Comparison of ENCODE assay signal across 8 cellular contexts in the genomic region with DNA sequence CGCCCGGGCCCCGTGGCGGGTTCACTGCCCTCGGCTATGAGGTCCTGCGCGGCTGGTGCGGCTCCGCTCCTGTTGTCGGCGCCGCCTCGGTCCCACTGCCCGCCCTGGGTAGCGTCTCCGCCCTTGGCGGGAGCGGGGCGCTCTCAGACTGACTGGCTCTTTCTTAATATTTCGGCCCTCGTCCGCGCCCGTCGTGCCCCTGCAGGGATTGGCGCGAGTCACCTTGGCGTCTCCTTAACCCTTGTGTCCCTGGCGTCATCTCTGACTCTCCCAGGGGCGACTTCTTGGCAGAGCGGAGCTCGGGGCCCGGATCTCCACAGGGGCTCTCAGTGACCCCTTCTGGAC. TPM values are rescaled to one million over a fixed set of nuclear protein-coding genes. Genes with fewer than 3 reads are reported as not detected.
A peak's percentile ranks its signal among the peaks of the same experiment; 100 is the strongest.
DNase-seq lines count a peak whose midpoint lies in the region; ATAC-seq and TF ChIP-seq lines count a peak whose summit lies in the region.

No MANE protein-coding gene starts in this region.

- peaks cover 28% of the 10 kb centered on the region for H3F3A ChIP-seq in Loucy (ENCODE audit: low read depth)
- peaks cover 27% of the 10 kb centered on the region for H3F3A ChIP-seq in smooth muscle cell (ENCODE audit: low read depth)

- no peak for ATAC-seq in CD4-positive, CD25-positive, alpha-beta regulatory T cell (ENCODE audit: low read depth in 2 of 2)
- ATAC-seq in GM19328 (IDR thresholded peaks at IDR 0.05; ENCODE audit: unreplicated experiment) = no peak

- H4K20me1 ChIP-seq in Loucy (ENCODE audit: insufficient read depth, low read length, poor library complexity, severe bottlenecking) (peaks cover 57% of the 10 kb centered on the region), smooth muscle cell (ENCODE audit: low read depth) (peaks cover 61% of the 10 kb centered on the region)

- H3K9me2 ChIP-seq in Loucy (replicated peaks; ENCODE audit: low read depth, low read length) = no peaks in the 10 kb centered on the region

- H3K36me3 Mint-ChIP-seq in CD4-positive, CD25-positive, alpha-beta regulatory T cell = peaks cover 19% of the 10 kb centered on the region

- peak overlapping the region; percentile 59 for H3K4me2 ChIP-seq in Loucy (ENCODE audit: low read depth, low read length, poor library complexity, severe bottlenecking)
- peak overlapping the region; percentile 97 for H3K4me2 ChIP-seq in smooth muscle cell

- TF ChIP-seq CTCF in Loucy (conservative IDR thresholded peaks at IDR 0.05; ENCODE audit: low read length) = no peak
- TF ChIP-seq CTCF in smooth muscle cell (IDR thresholded peaks at IDR 0.05; ENCODE audit: borderline replicate concordance, insufficient read depth, poor library complexity, severe bottlenecking) = no peak

- H3K9ac ChIP-seq in Loucy (ENCODE audit: low read depth, low read length, poor library complexity, severe bottlenecking) (peak overlapping the region; percentile 100), adipocyte (ENCODE audit: low read length) (peak overlapping the region; percentile 96), smooth muscle cell (ENCODE audit: low read depth) (peak overlapping the region; percentile 98)

- H3K36me3 ChIP-seq in CD4-positive, CD25-positive, alpha-beta regulatory T cell (ENCODE audit: control insufficient read depth, insufficient read depth, low read length) = peaks cover 18% of the 10 kb centered on the region
- H3K36me3 ChIP-seq in Loucy (ENCODE audit: insufficient read depth, low read length) (peaks cover 51% of the 10 kb centered on the region), adipocyte (ENCODE audit: control insufficient read depth, insufficient read depth, low read length, severe bottlenecking) (peaks cover 17% of the 10 kb centered on the region), smooth muscle cell (ENCODE audit: low read depth) (no peaks in the 10 kb centered on the region)

- DNase-seq in CD4-positive, CD25-positive, alpha-beta regulatory T cell = peak in 2 of 3 donors; percentile 34 to 59
- DNase-seq in adipocyte (ENCODE audit: low read depth) = peak; percentile 60
- no peak for DNase-seq in smooth muscle cell (lab: John Stamatoyannopoulos, UW; ENCODE audit: unreplicated experiment)
- DNase-seq in GF-D8 (lab: John Stamatoyannopoulos, UW) = no peak
- DNase-seq in retina = no peak

- 1% methylated on average over 33 of the region's 33 CpGs for WGBS in smooth muscle cell (ENCODE audit: low lambda C conversion rate)

- peak overlapping the region; percentile 74 to 100 (median 92) for H3K27ac Mint-ChIP-seq in CD4-positive, CD25-positive, alpha-beta regulatory T cell

- H3K27me3 ChIP-seq in CD4-positive, CD25-positive, alpha-beta regulatory T cell (ENCODE audit: control insufficient read depth, insufficient read depth, low read length) = no peaks in the 10 kb centered on the region
- H3K27me3 ChIP-seq in Loucy (ENCODE audit: insufficient read depth, low read length, poor library complexity, severe bottlenecking) (peaks cover 45% of the 10 kb centered on the region), adipocyte (replicated peaks; ENCODE audit: control insufficient read depth, insufficient read depth, low read length) (no peaks in the 10 kb centered on the region), smooth muscle cell (ENCODE audit: low read depth) (no peaks in the 10 kb centered on the region)

- peaks cover 36% of the 10 kb centered on the region for H3K27me3 Mint-ChIP-seq in CD4-positive, CD25-positive, alpha-beta regulatory T cell

- H3K79me2 ChIP-seq in Loucy (ENCODE audit: insufficient read depth, low read length) = peaks cover 90% of the 10 kb centered on the region
- H3K79me2 ChIP-seq in smooth muscle cell (ENCODE audit: low read depth) = peaks cover 42% of the 10 kb centered on the region

- H3K4me1 ChIP-seq in CD4-positive, CD25-positive, alpha-beta regulatory T cell (ENCODE audit: control insufficient read depth, insufficient read depth, low read length, poor library complexity, severe bottlenecking) = peaks cover 56% of the 10 kb centered on the region
- H3K4me1 ChIP-seq in Loucy (ENCODE audit: insufficient read depth, low read length, poor library complexity, severe bottlenecking) (peaks cover 32% of the 10 kb centered on the region), adipocyte (ENCODE audit: control insufficient read depth, insufficient read depth, low read length) (peaks cover 35% of the 10 kb centered on the region), smooth muscle cell (ENCODE audit: low read depth) (peaks cover 12% of the 10 kb centered on the region)

- H2AFZ ChIP-seq in Loucy (ENCODE audit: low read length) (no peak overlapping the region), smooth muscle cell (ENCODE audit: low read depth) (no peak overlapping the region)

- H3K9me3 Mint-ChIP-seq in CD4-positive, CD25-positive, alpha-beta regulatory T cell = peaks cover 0 to 8% (median 0%) of the 10 kb centered on the region in 7 donors

- H3K4me3 Mint-ChIP-seq in CD4-positive, CD25-positive, alpha-beta regulatory T cell = peak overlapping the region; percentile 92 to 98 (median 94)

- no peaks in the 10 kb centered on the region for H3K9me3 ChIP-seq in CD4-positive, CD25-positive, alpha-beta regulatory T cell (ENCODE audit: control insufficient read depth in 2 of 2, low read length in 2 of 2)
- H3K9me3 ChIP-seq in Loucy (ENCODE audit: insufficient read depth, low read depth, low read length) (no peaks in the 10 kb centered on the region), adipocyte (ENCODE audit: control insufficient read depth, low read length) (no peaks in the 10 kb centered on the region), smooth muscle cell (replicated peaks; ENCODE audit: low read depth) (no peaks in the 10 kb centered on the region)

- peak overlapping the region; percentile 74 for H3K4me3 ChIP-seq in CD4-positive, CD25-positive, alpha-beta regulatory T cell (ENCODE audit: low read depth, low read length)
- H3K4me3 ChIP-seq in Loucy (ENCODE audit: low read length, poor library complexity, severe bottlenecking) = peak overlapping the region; percentile 100
- H3K4me3 ChIP-seq in adipocyte (ENCODE audit: low read length) = peak overlapping the region; percentile 95
- peak overlapping the region; percentile 90 for H3K4me3 ChIP-seq in iPS-11a (ENCODE audit: low read depth, low read length)
- peak overlapping the region; percentile 98 for H3K4me3 ChIP-seq in smooth muscle cell

- peak overlapping the region; percentile 90 for H3K27ac ChIP-seq in CD4-positive, CD25-positive, alpha-beta regulatory T cell (ENCODE audit: insufficient read depth, low read length, poor library complexity, severe bottlenecking)
- peak overlapping the region; percentile 92 for H3K27ac ChIP-seq in smooth muscle cell (ENCODE audit: low read depth)

- H3K4me1 Mint-ChIP-seq in CD4-positive, CD25-positive, alpha-beta regulatory T cell = peaks cover 7 to 53% (median 36%) of the 10 kb centered on the region in 4 donors

RNA-seq across cellular contexts. Expression of a gene that starts 1.3 kb away (rescaled TPM):
- total RNA-seq in CD4-positive, CD25-positive, alpha-beta regulatory T cell = 1,458 TPM
- polyA plus RNA-seq in CD4-positive, CD25-positive, alpha-beta regulatory T cell = 1,000 to 10,000 TPM; 1,762 to 2,131 (median 2,045) TPM
- 576 and 655 TPM in 2 replicates for total RNA-seq in smooth muscle cell
- 615 and 653 TPM in 2 replicates for polyA plus RNA-seq in smooth muscle cell

Comparison
In these comparisons a context has a peak if more than half of its experiments do, and no peak if none do; other contexts are left out.
1. DNase-seq: peak in CD4-positive, CD25-positive, alpha-beta regulatory T cell (2 of 3) and adipocyte (single experiment); none in smooth muscle cell (single experiment), GF-D8 (single experiment) and retina (single experiment).
2. Peak in every context shown above with its lines, with median percentiles within 50 percentile points of each other: H3K4me3 ChIP-seq and H3K9ac ChIP-seq.